9 cellular contexts compared by ENCODE assay signal in genomic region chr14:102220031-102220430, GRCh38.
A peak's percentile ranks its signal among the peaks of the same experiment; 100 is the strongest.
DNase-seq lines count a peak whose midpoint lies in the region; ATAC-seq and TF ChIP-seq lines count a peak whose summit lies in the region.
"Had no signal": no experiment of that assay in that cellular context is flagged by ENCODE, and none has a peak within 500 bp of the region (broad histone marks: within the 10 kb centered on the region; RNA-seq: fewer than 3 reads in every experiment).

No MANE protein-coding gene starts in this region.

- ATAC-seq in GM18502 (IDR thresholded peaks at IDR 0.05; ENCODE audit: poor library complexity, unreplicated experiment) (peak; percentile 91), GM19455 (IDR thresholded peaks at IDR 0.05; ENCODE audit: unreplicated experiment) (peak; percentile 82), HG03060 (IDR thresholded peaks at IDR 0.05; ENCODE audit: low read depth, unreplicated experiment) (peak; percentile 73)
- peak; percentile 90 for ATAC-seq in activated T-helper 17 cell treated with anti-CD3 and anti-CD28 coated beads, Interleukin-2, amount 50 U/mL, for 72 hours (replicated peaks)

- H3K27ac Mint-ChIP-seq in activated T-helper 17 cell treated with anti-CD3 and anti-CD28 coated beads, Interleukin-2, amount 50 U/mL, for 72 hours, result peak overlapping the region; percentile 59
- H3K27ac Mint-ChIP-seq in endothelial cell (ENCODE audit: unreplicated experiment), result no peak overlapping the region

- H3K4me3 Mint-ChIP-seq in activated T-helper 17 cell treated with anti-CD3 and anti-CD28 coated beads, Interleukin-2, amount 50 U/mL, for 72 hours, result no peak overlapping the region
- no peak overlapping the region for H3K4me3 Mint-ChIP-seq in endothelial cell (ENCODE audit: unreplicated experiment)

- H3K36me3 Mint-ChIP-seq in activated T-helper 17 cell treated with anti-CD3 and anti-CD28 coated beads, Interleukin-2, amount 50 U/mL, for 72 hours (ENCODE audit: low read depth), result peaks cover 11% of the 10 kb centered on the region
- H3K36me3 Mint-ChIP-seq in endothelial cell (ENCODE audit: low read depth, unreplicated experiment), result no peaks in the 10 kb centered on the region

- no peak for DNase-seq in cerebellar nuclear complex (lab: John Stamatoyannopoulos, UW)
- DNase-seq in NCI-H1105 (lab: John Stamatoyannopoulos, UW), result no peak
- no peak for DNase-seq in cortex of kidney (lab: John Stamatoyannopoulos, UW)
- DNase-seq in endothelial cell (ENCODE audit: low spot score), result no peak
- DNase-seq: activated CD4-positive, alpha-beta T cell treated with anti-CD3 and anti-CD28 coated beads, Interleukin-2, amount 50 U/mL, for 4 hours had no signal

- no peak for TF ChIP-seq CTCF in endothelial cell (IDR thresholded peaks at IDR 0.05; ENCODE audit: unreplicated experiment)

- H3K9me3 Mint-ChIP-seq in activated T-helper 17 cell treated with anti-CD3 and anti-CD28 coated beads, Interleukin-2, amount 50 U/mL, for 72 hours, result no peaks in the 10 kb centered on the region
- H3K9me3 Mint-ChIP-seq in endothelial cell (ENCODE audit: unreplicated experiment), result no peaks in the 10 kb centered on the region

- peaks cover 9% of the 10 kb centered on the region for H3K4me1 Mint-ChIP-seq in activated T-helper 17 cell treated with anti-CD3 and anti-CD28 coated beads, Interleukin-2, amount 50 U/mL, for 72 hours
- peaks cover 6% of the 10 kb centered on the region for H3K4me1 Mint-ChIP-seq in endothelial cell (ENCODE audit: unreplicated experiment)

- no peaks in the 10 kb centered on the region for H3K27me3 Mint-ChIP-seq in activated T-helper 17 cell treated with anti-CD3 and anti-CD28 coated beads, Interleukin-2, amount 50 U/mL, for 72 hours
- peaks cover 1% of the 10 kb centered on the region for H3K27me3 Mint-ChIP-seq in endothelial cell (ENCODE audit: unreplicated experiment)
